8 cellular contexts compared by ENCODE assay signal in the genomic region with DNA sequence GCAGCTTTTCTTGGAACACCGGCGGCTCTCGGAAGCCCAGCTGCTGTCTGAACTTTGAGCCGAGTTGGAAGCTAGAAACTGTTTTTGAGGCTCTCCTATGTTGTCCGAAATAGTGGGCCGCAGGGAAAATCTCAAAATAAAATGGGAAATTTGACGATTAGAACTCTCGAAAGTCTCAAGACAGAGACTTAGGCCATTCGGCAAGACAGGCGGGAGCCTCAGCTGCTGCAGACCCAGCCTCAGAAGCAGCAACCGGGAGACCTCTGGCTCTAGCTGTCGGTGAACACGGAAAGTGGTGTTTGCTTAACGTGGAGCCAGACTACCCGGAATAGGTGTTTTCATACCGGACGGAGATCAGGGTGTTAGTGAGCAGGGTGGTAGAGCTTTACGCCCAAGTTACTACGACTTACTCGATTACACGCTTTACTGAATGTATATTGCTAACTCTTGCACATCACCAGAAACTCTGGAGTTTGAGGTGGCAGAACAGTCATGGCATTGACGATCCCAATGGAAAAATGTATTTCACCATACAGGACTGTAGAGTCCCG. TPM values are rescaled to one million over a fixed set of nuclear protein-coding genes. Genes with fewer than 3 reads are reported as not detected.
A peak's percentile ranks its signal among the peaks of the same experiment; 100 is the strongest.
DNase-seq lines count a peak whose midpoint lies in the region; FAIRE-seq and TF ChIP-seq lines count a peak whose summit lies in the region.

No MANE protein-coding gene starts in this region.

- peaks cover 4% of the 10 kb centered on the region for H3K36me3 Mint-ChIP-seq in chondrocyte (ENCODE audit: low read depth)
- peaks cover 15% of the 10 kb centered on the region for H3K36me3 Mint-ChIP-seq in mesothelial cell of epicardium

- H3K27ac ChIP-seq in Karpas-422 (ENCODE audit: low read length): peak overlapping the region; percentile 83

- H4K20me1 ChIP-seq in Karpas-422 (ENCODE audit: insufficient read depth, low read depth, low read length): peaks cover 5% of the 10 kb centered on the region; the same call in 1 of the 2 replicates

- H3K4me3 Mint-ChIP-seq in chondrocyte (ENCODE audit: unreplicated experiment) (peak overlapping the region; percentile 85), mesothelial cell of epicardium (peak overlapping the region; percentile 89)

- no peak overlapping the region; the same call in 1 of the 2 replicates for H2AFZ ChIP-seq in Karpas-422 (ENCODE audit: low read length)

- peak overlapping the region; percentile 95 for H3K27ac Mint-ChIP-seq in chondrocyte (ENCODE audit: unreplicated experiment)
- H3K27ac Mint-ChIP-seq in mesothelial cell of epicardium: peak overlapping the region; percentile 97

- POLR2A ChIA-PET in GM10248 (lab: Yijun Ruan, JAX): interaction anchor here (1.3 to 2.8 kb wide), 4 partner anchors 29 to 271 kb away, joined by 4 to 23 read pairs (median 13); a partner anchor contains a TSS

- TF ChIP-seq POLR2A in H54 (IDR thresholded peaks at IDR 0.05; ENCODE audit: low read depth, low read length): no peak

- FAIRE-seq in H54 (lab: Jason Lieb, UNC): no peak

- DNase-seq in NCI-H1092 treated with DMSO at 0.1 percent for 48 hours (lab: John Stamatoyannopoulos, UW): peak; percentile 27
- DNase-seq in NCI-H1092 (lab: John Stamatoyannopoulos, UW): no peak
- no peak for DNase-seq in Karpas-422
- no peak for DNase-seq in chondrocyte (ENCODE audit: low spot score)
- no peak for DNase-seq in mesothelial cell of epicardium (ENCODE audit: low spot score in 2 of 2, unreplicated experiment in 2 of 2)
- no peak for DNase-seq in H54 (ENCODE audit: insufficient read length, low spot score)
- no peak for DNase-seq in superior temporal gyrus (ENCODE audit: extremely low spot score)
- DNase-seq in GM10248 (ENCODE audit: extremely low spot score): no peak

- peaks cover 11% of the 10 kb centered on the region; the same call in 1 of the 2 replicates for H3K36me3 ChIP-seq in Karpas-422 (ENCODE audit: insufficient read depth, low read length)

- CTCF ChIA-PET in GM10248 (lab: Yijun Ruan, JAX): interaction anchor here (1.0 to 4.5 kb wide), 20 partner anchors 9 to 325 kb away, joined by 3 to 47 read pairs (median 8); a partner anchor contains a TSS

- H3K9ac ChIP-seq in Karpas-422 (ENCODE audit: low read length): peak overlapping the region; percentile 90

- H3K9me3 Mint-ChIP-seq in chondrocyte (ENCODE audit: low read depth) (no peaks in the 10 kb centered on the region), mesothelial cell of epicardium (no peaks in the 10 kb centered on the region)

- H3K4me3 ChIP-seq in Karpas-422 (ENCODE audit: low read length): peak overlapping the region; percentile 88

- H3K9me3 ChIP-seq in Karpas-422 (ENCODE audit: low read length): no peaks in the 10 kb centered on the region

- TF ChIP-seq CTCF in chondrocyte (IDR thresholded peaks at IDR 0.05) (no peak), mesothelial cell of epicardium (IDR thresholded peaks at IDR 0.05; ENCODE audit: unreplicated experiment) (no peak), GM10248 (IDR thresholded peaks at IDR 0.05; ENCODE audit: control extremely low read depth, extremely low read depth, low read depth, missing control alignments) (no peak)

- H3K27me3 Mint-ChIP-seq in chondrocyte (ENCODE audit: low read depth) (no peaks in the 10 kb centered on the region), mesothelial cell of epicardium (ENCODE audit: low read depth) (no peaks in the 10 kb centered on the region)

- H3K79me2 ChIP-seq in Karpas-422 (ENCODE audit: low read length): peaks cover 33% of the 10 kb centered on the region

- no peaks in the 10 kb centered on the region for H3K9me2 ChIP-seq in Karpas-422 (replicated peaks; ENCODE audit: insufficient read depth, low read length)

- peak overlapping the region; percentile 91 for H3K4me2 ChIP-seq in Karpas-422 (ENCODE audit: low read depth, low read length, poor library complexity, severe bottlenecking)

- peaks cover 26% of the 10 kb centered on the region for H3K4me1 ChIP-seq in Karpas-422 (ENCODE audit: low read length)

- H3K4me1 Mint-ChIP-seq in chondrocyte (ENCODE audit: low read depth): peaks cover 23% of the 10 kb centered on the region
- H3K4me1 Mint-ChIP-seq in mesothelial cell of epicardium: peaks cover 14% of the 10 kb centered on the region

- no peaks in the 10 kb centered on the region for H3K27me3 ChIP-seq in Karpas-422 (ENCODE audit: low read length)

RNA-seq across cellular contexts. Expression of a gene that starts 0.4 kb away (rescaled TPM):
- total RNA-seq in Karpas-422 (2014; rRNA removed; shearing (Covaris generic); ENCODE audit: low replicate concordance): 78.7 and 131 TPM in 2 replicates
- 105 to 158 TPM (median 109 TPM) in 3 replicates for total RNA-seq in chondrocyte
- 243 to 264 TPM (median 251 TPM) in 3 replicates for total RNA-seq in mesothelial cell of epicardium

RNA-seq across cellular contexts. Expression of a gene that starts 21.9 kb away (rescaled TPM):
- total RNA-seq in Karpas-422 (2014; rRNA removed; shearing (Covaris generic); ENCODE audit: low replicate concordance): 16.2 and 22.0 TPM in 2 replicates
- 20.6 to 25.1 TPM (median 22.0 TPM) in 3 replicates for total RNA-seq in chondrocyte
- 58.7 to 67.9 TPM (median 64.5 TPM) in 3 replicates for total RNA-seq in mesothelial cell of epicardium

RNA-seq across cellular contexts. Expression of a gene that starts 32.9 kb away (rescaled TPM):
- total RNA-seq in Karpas-422 (2014; rRNA removed; shearing (Covaris generic); ENCODE audit: low replicate concordance): 43.6 and 108 TPM in 2 replicates
- 69.8 to 85.9 TPM (median 77.6 TPM) in 3 replicates for total RNA-seq in chondrocyte
- 64.1 to 70.5 TPM (median 69.1 TPM) in 3 replicates for total RNA-seq in mesothelial cell of epicardium
